In the genomic region with DNA sequence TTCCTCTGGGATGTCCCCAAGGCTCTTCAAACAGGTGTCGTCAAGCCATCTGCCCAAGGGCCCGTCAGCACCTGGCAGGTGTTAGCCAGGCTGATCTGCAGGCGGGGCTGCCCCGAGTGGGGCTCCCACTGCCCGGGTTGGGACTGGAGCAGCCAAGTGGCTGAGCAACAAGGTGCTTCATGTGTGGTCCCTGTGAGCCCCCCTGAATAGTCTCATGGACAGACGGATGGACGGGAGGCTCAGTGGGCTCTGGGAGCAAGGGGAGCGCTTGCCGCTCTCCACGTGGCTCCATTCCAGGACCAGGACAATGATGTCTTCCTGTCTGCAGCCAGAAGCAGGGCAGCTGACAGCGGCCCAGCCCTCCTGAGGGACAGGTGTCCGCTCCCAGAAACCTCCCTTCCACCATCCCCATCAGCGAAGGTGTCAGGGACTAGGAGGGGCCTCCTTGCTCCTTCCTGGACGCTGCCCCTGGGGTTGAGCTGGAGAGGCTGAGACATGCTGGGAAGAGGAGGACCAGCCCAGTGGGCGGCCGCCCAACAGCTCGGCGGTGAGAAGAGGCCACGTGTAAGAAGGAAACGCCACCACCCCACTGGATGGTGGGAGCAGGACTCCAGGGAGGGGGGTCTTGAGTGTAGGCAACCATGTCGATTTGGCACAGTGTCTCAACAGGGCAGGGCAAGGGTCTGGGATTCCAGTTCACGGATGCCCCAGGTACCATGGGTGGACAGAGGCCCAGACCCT, we compare ENCODE assay signal across 20 cellular contexts. TPM values are rescaled to one million over a fixed set of nuclear protein-coding genes. Genes with fewer than 3 reads are reported as not detected.
DNase-seq lines count a peak whose midpoint lies in the region; ATAC-seq, FAIRE-seq and TF ChIP-seq lines count a peak whose summit lies in the region.
"Had no signal": no experiment of that assay in that cellular context is flagged by ENCODE, and none has a peak within 500 bp of the region (broad histone marks: within the 10 kb centered on the region; RNA-seq: fewer than 3 reads in every experiment).

No MANE protein-coding gene starts in this region.

- H2AFZ ChIP-seq in HepG2 (ENCODE audit: low read length): no peak overlapping the region
- H2AFZ ChIP-seq: GM23248 had no signal

- peak in 1 of 2 experiments; percentile 19; a peak in 1 of 4 replicates for TF ChIP-seq POLR2A in HepG2 (IDR thresholded peaks at IDR 0.05; ENCODE audit: insufficient read depth in 1 of 2, low read depth in 2 of 2, low read length in 2 of 2)

- H3K36me3 ChIP-seq in HepG2 (replicated peaks in 1 of 2; ENCODE audit: control insufficient read depth in 1 of 2, insufficient read depth in 2 of 2, low read length in 2 of 2) (no peaks in the 10 kb centered on the region; a peak in 1 of 5 replicates), skeletal muscle tissue (ENCODE audit: control insufficient read depth in 3 of 3, insufficient read depth in 3 of 3, low read length in 3 of 3) (peaks cover 2 to 11% (median 7%) of the 10 kb centered on the region in 3 donors)

- 86% methylated on average over 13 of the region's 22 CpGs for WGBS in HepG2 (ENCODE audit: low lambda C conversion rate)

- no peak for TF ChIP-seq EP300 in HepG2 (IDR thresholded peaks at IDR 0.05; ENCODE audit: low read depth in 2 of 2, low read length in 2 of 2)
- TF ChIP-seq EP300 in HepG2 (CRISPR knock-in tag; IDR thresholded peaks at IDR 0.05; ENCODE audit: borderline replicate concordance): no peak

- H3K4me1 ChIP-seq in HepG2 (ENCODE audit: insufficient read depth, low read length): peaks cover 30% of the 10 kb centered on the region
- peaks cover 71 to 88% (median 75%) of the 10 kb centered on the region in 3 donors for H3K4me1 ChIP-seq in skeletal muscle tissue (ENCODE audit: control insufficient read depth in 3 of 3, insufficient read depth in 3 of 3, low read length in 3 of 3)

- TF ChIP-seq CTCF in HepG2 (CRISPR knock-in tag; IDR thresholded peaks at IDR 0.05): no peak

- no peak overlapping the region for H3K4me2 ChIP-seq in HepG2 (ENCODE audit: low read depth, low read length)
- H3K4me2 ChIP-seq: BLaER1 had no signal

- intact Hi-C loops in activated naive CD4-positive, alpha-beta T cell treated with anti-CD3 and anti-CD28 coated beads for 36 hours (cut with micrococcal nuclease): no loop called here
- intact Hi-C loops in HepG2 (cut with micrococcal nuclease; ENCODE audit: unreplicated experiment): no loop called here

- POLR2A ChIA-PET in HepG2 (lab: Yijun Ruan, JAX): no interaction called here

- H3K27ac Mint-ChIP-seq in activated naive CD4-positive, alpha-beta T cell treated with anti-CD3 and anti-CD28 coated beads, Interleukin-2, amount 50 U/mL, for 72 hours: peak overlapping the region; percentile 9 to 35
- H3K27ac Mint-ChIP-seq in activated naive CD4-positive, alpha-beta T cell treated with anti-CD3 and anti-CD28 coated beads for 36 hours: no peak overlapping the region
- H3K27ac Mint-ChIP-seq in activated T-cell treated with anti-CD3 and anti-CD28 coated beads, Interleukin-2, amount 50 U/mL, for 72 hours: no peak overlapping the region
- H3K27ac Mint-ChIP-seq: CD4-positive, alpha-beta memory T cell had no signal

- no peaks in the 10 kb centered on the region for H3K9me3 Mint-ChIP-seq in activated naive CD4-positive, alpha-beta T cell treated with anti-CD3 and anti-CD28 coated beads, Interleukin-2, amount 50 U/mL, for 72 hours
- H3K9me3 Mint-ChIP-seq in activated naive CD4-positive, alpha-beta T cell treated with anti-CD3 and anti-CD28 coated beads for 36 hours: no peaks in the 10 kb centered on the region
- H3K9me3 Mint-ChIP-seq in activated T-cell treated with anti-CD3 and anti-CD28 coated beads, Interleukin-2, amount 50 U/mL, for 72 hours: no peaks in the 10 kb centered on the region
- H3K9me3 Mint-ChIP-seq: CD14-positive monocyte; CD4-positive, alpha-beta memory T cell had no signal

- no peak overlapping the region for H3K27ac ChIP-seq in HepG2 (ENCODE audit: extremely low read length, insufficient read depth, low read length)
- peak overlapping the region; percentile 90 for H3K27ac ChIP-seq in skeletal muscle tissue (ENCODE audit: low read depth, low read length)
- H3K27ac ChIP-seq: BLaER1, GM23248 had no signal

- H4K20me1 ChIP-seq in HepG2 (ENCODE audit: insufficient read depth, low read length): peaks cover 5% of the 10 kb centered on the region; the same call in 1 of the 2 replicates
- H4K20me1 ChIP-seq: BLaER1 had no signal

- TF ChIP-seq RAD21 in HepG2 (CRISPR knock-in tag; IDR thresholded peaks at IDR 0.05): no peak

- H3K9ac ChIP-seq in HepG2 (ENCODE audit: insufficient read depth, low read depth, low read length): no peak overlapping the region
- peak overlapping the region in 1 of 3 donors; percentile 45 for H3K9ac ChIP-seq in skeletal muscle tissue (ENCODE audit: low read depth in 1 of 3, low read length in 3 of 3)
- H3K9ac ChIP-seq: BLaER1, GM23248 had no signal

- H3K27me3 ChIP-seq in HepG2 (ENCODE audit: control insufficient read depth in 1 of 2, insufficient read depth in 2 of 2, low read length in 2 of 2) (peaks cover 5 to 15% of the 10 kb centered on the region in 2 experiments; a peak in 4 of 5 replicates), skeletal muscle tissue (ENCODE audit: control insufficient read depth in 3 of 3, insufficient read depth in 3 of 3, low read length in 3 of 3) (peaks cover 0 to 23% (median 7%) of the 10 kb centered on the region in 3 donors)
- H3K27me3 ChIP-seq: BLaER1 had no signal

- peaks cover 10% of the 10 kb centered on the region for H3K4me1 Mint-ChIP-seq in activated naive CD4-positive, alpha-beta T cell treated with anti-CD3 and anti-CD28 coated beads for 36 hours (ENCODE audit: low read depth)
- H3K4me1 Mint-ChIP-seq in activated T-cell treated with anti-CD3 and anti-CD28 coated beads, Interleukin-2, amount 50 U/mL, for 72 hours (ENCODE audit: low read depth): peaks cover 10% of the 10 kb centered on the region

- ATAC-seq in activated naive CD4-positive, alpha-beta T cell treated with anti-CD3 and anti-CD28 coated beads, Interleukin-2, amount 50 U/mL, for 72 hours: no peak
- ATAC-seq in HepG2: no peak
- no peak for ATAC-seq in activated T-cell treated with anti-CD3 and anti-CD28 coated beads, Interleukin-2, amount 50 U/mL, for 72 hours (replicated peaks in 1 of 2)

- BruUV-seq in HepG2 (replicated peaks; lab: Mats Ljungman, UMichigan): no TSS peak

- no peak overlapping the region for H3K4me3 Mint-ChIP-seq in activated naive CD4-positive, alpha-beta T cell treated with anti-CD3 and anti-CD28 coated beads for 36 hours
- no peak overlapping the region for H3K4me3 Mint-ChIP-seq in activated T-cell treated with anti-CD3 and anti-CD28 coated beads, Interleukin-2, amount 50 U/mL, for 72 hours
- H3K4me3 Mint-ChIP-seq: CD14-positive monocyte; CD4-positive, alpha-beta memory T cell had no signal

- DNase-seq in activated naive CD4-positive, alpha-beta T cell treated with anti-CD3 and anti-CD28 coated beads, Interleukin-2, amount 50 U/mL, for 72 hours (ENCODE audit: low spot score in 2 of 2): no peak
- DNase-seq in activated naive CD4-positive, alpha-beta T cell treated with anti-CD3 and anti-CD28 coated beads for 36 hours: no peak
- no peak for DNase-seq in HepG2 (ENCODE audit: low spot score)
- DNase-seq in SHP77 (lab: John Stamatoyannopoulos, UW): no peak
- no peak for DNase-seq in activated T-cell treated with anti-CD3 and anti-CD28 coated beads, Interleukin-2, amount 50 U/mL, for 72 hours
- DNase-seq: 8988T; CD4-positive, alpha-beta memory T cell; DMS153; DMS79; GDM1; GM23248; HCEC 1CT had no signal

- in situ Hi-C loops in HepG2 (cut with HindIII; ENCODE audit: extremely low pct_ligation_motif_present, low pct_unique_long_range_greater_than_20kb): no loop called here

- CTCF ChIA-PET in activated naive CD4-positive, alpha-beta T cell treated with anti-CD3 and anti-CD28 coated beads for 36 hours (lab: Charles Lee): no interaction called here
- CTCF ChIA-PET in HepG2 (lab: Yijun Ruan, JAX; ENCODE audit: low intra/inter-chr PET ratio, low total read pairs): no interaction called here

- H3K79me2 ChIP-seq in HepG2 (ENCODE audit: insufficient read depth, low read length): no peaks in the 10 kb centered on the region

- no peaks in the 10 kb centered on the region for H3K36me3 Mint-ChIP-seq in activated naive CD4-positive, alpha-beta T cell treated with anti-CD3 and anti-CD28 coated beads, Interleukin-2, amount 50 U/mL, for 72 hours
- H3K36me3 Mint-ChIP-seq in activated naive CD4-positive, alpha-beta T cell treated with anti-CD3 and anti-CD28 coated beads for 36 hours (ENCODE audit: low read depth): no peaks in the 10 kb centered on the region
- no peaks in the 10 kb centered on the region for H3K36me3 Mint-ChIP-seq in activated T-cell treated with anti-CD3 and anti-CD28 coated beads, Interleukin-2, amount 50 U/mL, for 72 hours (ENCODE audit: insufficient read depth in 2 of 2)

- no peak overlapping the region for H3K4me3 ChIP-seq in HepG2 (replicated peaks in 1 of 3; ENCODE audit: insufficient read depth in 1 of 3, low read depth in 2 of 3, low read length in 3 of 3)
- peak overlapping the region in 1 of 3 donors; percentile 22 for H3K4me3 ChIP-seq in skeletal muscle tissue (ENCODE audit: low read length in 3 of 3)
- H3K4me3 ChIP-seq: BLaER1, GM23248 had no signal

- no peaks in the 10 kb centered on the region for H3K27me3 Mint-ChIP-seq in activated naive CD4-positive, alpha-beta T cell treated with anti-CD3 and anti-CD28 coated beads for 36 hours (ENCODE audit: low read depth)
- no peaks in the 10 kb centered on the region for H3K27me3 Mint-ChIP-seq in activated T-cell treated with anti-CD3 and anti-CD28 coated beads, Interleukin-2, amount 50 U/mL, for 72 hours (ENCODE audit: low read depth)
- H3K27me3 Mint-ChIP-seq: CD4-positive, alpha-beta memory T cell had no signal

- no peak for FAIRE-seq in HepG2 (lab: Jason Lieb, UNC)
- FAIRE-seq: GM12892, GM18507, H54 had no signal

- H3K9me3 ChIP-seq in HepG2 (ENCODE audit: low read length): no peaks in the 10 kb centered on the region
- H3K9me3 ChIP-seq in skeletal muscle tissue (ENCODE audit: control insufficient read depth in 3 of 3, low read length in 3 of 3): no peaks in the 10 kb centered on the region
- H3K9me3 ChIP-seq: BLaER1 had no signal

RNA-seq across cellular contexts. Expression of a gene that starts 9.6 kb away (rescaled TPM):
- total RNA-seq in activated naive CD4-positive, alpha-beta T cell treated with anti-CD3 and anti-CD28 coated beads, Interleukin-2, amount 50 U/mL, for 72 hours: 1 to 10 TPM; 5.4 to 6.4 TPM
- 1 to 10 TPM; 2.9 to 3.0 TPM for total RNA-seq in activated naive CD4-positive, alpha-beta T cell treated with anti-CD3 and anti-CD28 coated beads for 36 hours
- total RNA-seq in HepG2 (2016; rRNA removed; fragmentation: Illumina TruSeq; extraction: Trizol): 0.09 and 0.18 TPM in 2 replicates
- not detected in 2 replicates for total RNA-seq in HepG2 (2016; cell fraction: cytosol; rRNA removed; fragmentation: Illumina TruSeq; extraction: Trizol; ENCODE audit: low read depth)
- total RNA-seq in HepG2 (2016; cell fraction: insoluble cytoplasmic fraction; rRNA removed; fragmentation: Illumina TruSeq; extraction: Trizol): 0.13 and 0.17 TPM in 2 replicates
- 0.12 TPM in 1 of 2 replicates, not detected in the other for total RNA-seq in HepG2 (2016; cell fraction: membrane; rRNA removed; fragmentation: Illumina TruSeq; extraction: Trizol)
- not detected in 2 replicates for total RNA-seq in HepG2 (2016; cell fraction: nucleus; rRNA removed; fragmentation: Illumina TruSeq; extraction: Trizol)
- polyA plus RNA-seq in HepG2 (2011; rRNA removed): 0.18 and 0.40 TPM in 2 replicates
- polyA plus RNA-seq in HepG2 (2011; cell fraction: cytosol; rRNA removed): 0.18 and 0.44 TPM in 2 replicates
- 0.35 and 0.64 TPM in 2 replicates for polyA plus RNA-seq in HepG2 (2011; cell fraction: nucleus; rRNA removed)
- 0.40 and 0.47 TPM in 2 replicates for polyA plus RNA-seq in HepG2 (2012)
- 0.08 TPM in 1 of 2 replicates, not detected in the other for polyA plus RNA-seq in HepG2 (2016; cell fraction: cytosol; fragmentation: Illumina TruSeq; extraction: Trizol; ENCODE audit: low read depth)
- 0.26 TPM in 1 of 2 replicates, not detected in the other for polyA plus RNA-seq in HepG2 (2016; cell fraction: insoluble cytoplasmic fraction; fragmentation: Illumina TruSeq; extraction: Trizol; ENCODE audit: low read depth)
- 0.15 and 0.21 TPM in 2 replicates for polyA plus RNA-seq in HepG2 (2016; cell fraction: membrane; fragmentation: Illumina TruSeq; extraction: Trizol; ENCODE audit: low read depth)
- polyA plus RNA-seq in HepG2 (2016; cell fraction: nucleus; fragmentation: Illumina TruSeq; extraction: Trizol; ENCODE audit: insufficient read depth, low read depth): 0.27 TPM in 1 of 2 replicates, not detected in the other
- polyA minus RNA-seq in HepG2 (2011; rRNA and poly(A)+ RNA removed; ENCODE audit: low replicate concordance): 0.84 TPM in 1 of 2 replicates, not detected in the other
- polyA minus RNA-seq in HepG2 (2011; cell fraction: cytosol; rRNA and poly(A)+ RNA removed): not detected in 2 replicates
- not detected in 2 replicates for polyA minus RNA-seq in HepG2 (2011; cell fraction: nucleus; rRNA and poly(A)+ RNA removed)
- 8.4 TPM for total RNA-seq in skeletal muscle tissue
- total RNA-seq in activated T-cell treated with anti-CD3 and anti-CD28 coated beads, Interleukin-2, amount 50 U/mL, for 72 hours: 10 to 100 TPM in 1 of 2 donors, 1 to 10 TPM in 1; 8.4 to 10.5 TPM
- total RNA-seq: A673, Daoy, GM23248 had no signal

RNA-seq across cellular contexts. Expression of a gene that starts 13.8 kb away (rescaled TPM):
- 10 to 100 TPM; 91.6 to 96.1 TPM for total RNA-seq in activated naive CD4-positive, alpha-beta T cell treated with anti-CD3 and anti-CD28 coated beads, Interleukin-2, amount 50 U/mL, for 72 hours
- total RNA-seq in activated naive CD4-positive, alpha-beta T cell treated with anti-CD3 and anti-CD28 coated beads for 36 hours: 10 to 100 TPM; 90.5 to 96.8 TPM
- total RNA-seq in HepG2 (2016; rRNA removed; fragmentation: Illumina TruSeq; extraction: Trizol) (128 and 187 TPM in 2 replicates), skeletal muscle tissue (14.1 TPM)
- total RNA-seq in HepG2 (2016; cell fraction: cytosol; rRNA removed; fragmentation: Illumina TruSeq; extraction: Trizol; ENCODE audit: low read depth): 86.8 and 92.1 TPM in 2 replicates
- 110 and 194 TPM in 2 replicates for total RNA-seq in HepG2 (2016; cell fraction: insoluble cytoplasmic fraction; rRNA removed; fragmentation: Illumina TruSeq; extraction: Trizol)
- 93.3 and 93.5 TPM in 2 replicates for total RNA-seq in HepG2 (2016; cell fraction: membrane; rRNA removed; fragmentation: Illumina TruSeq; extraction: Trizol)
- total RNA-seq in HepG2 (2016; cell fraction: nucleus; rRNA removed; fragmentation: Illumina TruSeq; extraction: Trizol): 150 and 173 TPM in 2 replicates
- polyA plus RNA-seq in HepG2 (2011; rRNA removed): 28.1 and 68.9 TPM in 2 replicates
- polyA plus RNA-seq in HepG2 (2011; cell fraction: cytosol; rRNA removed): 33.1 and 34.9 TPM in 2 replicates
- 340 and 407 TPM in 2 replicates for polyA plus RNA-seq in HepG2 (2011; cell fraction: nucleus; rRNA removed)
- polyA plus RNA-seq in HepG2 (2012): 81.3 and 104 TPM in 2 replicates
- polyA plus RNA-seq in HepG2 (2016; cell fraction: cytosol; fragmentation: Illumina TruSeq; extraction: Trizol; ENCODE audit: low read depth): 49.5 and 55.8 TPM in 2 replicates
- polyA plus RNA-seq in HepG2 (2016; cell fraction: insoluble cytoplasmic fraction; fragmentation: Illumina TruSeq; extraction: Trizol; ENCODE audit: low read depth): 117 and 128 TPM in 2 replicates
- polyA plus RNA-seq in HepG2 (2016; cell fraction: membrane; fragmentation: Illumina TruSeq; extraction: Trizol; ENCODE audit: low read depth): 64.4 TPM in 2 replicates
- 435 and 459 TPM in 2 replicates for polyA plus RNA-seq in HepG2 (2016; cell fraction: nucleus; fragmentation: Illumina TruSeq; extraction: Trizol; ENCODE audit: insufficient read depth, low read depth)
- 8.9 and 43.8 TPM in 2 replicates for polyA minus RNA-seq in HepG2 (2011; rRNA and poly(A)+ RNA removed; ENCODE audit: low replicate concordance)
- 24.2 and 37.5 TPM in 2 replicates for polyA minus RNA-seq in HepG2 (2011; cell fraction: cytosol; rRNA and poly(A)+ RNA removed)
- 34.4 and 55.3 TPM in 2 replicates for polyA minus RNA-seq in HepG2 (2011; cell fraction: nucleus; rRNA and poly(A)+ RNA removed)
- 10 to 100 TPM; 64.5 to 80.5 TPM for total RNA-seq in activated T-cell treated with anti-CD3 and anti-CD28 coated beads, Interleukin-2, amount 50 U/mL, for 72 hours

RNA-seq across cellular contexts. Expression of a gene that starts 25.8 kb away (rescaled TPM):
- 100 to 1,000 TPM; 112 to 267 TPM for total RNA-seq in activated naive CD4-positive, alpha-beta T cell treated with anti-CD3 and anti-CD28 coated beads, Interleukin-2, amount 50 U/mL, for 72 hours
- total RNA-seq in activated naive CD4-positive, alpha-beta T cell treated with anti-CD3 and anti-CD28 coated beads for 36 hours: 100 to 1,000 TPM; 167 to 180 TPM
- total RNA-seq in HepG2 (2016; rRNA removed; fragmentation: Illumina TruSeq; extraction: Trizol): 84.2 and 250 TPM in 2 replicates
- total RNA-seq in HepG2 (2016; cell fraction: cytosol; rRNA removed; fragmentation: Illumina TruSeq; extraction: Trizol; ENCODE audit: low read depth): 92.1 and 114 TPM in 2 replicates
- 90.4 and 246 TPM in 2 replicates for total RNA-seq in HepG2 (2016; cell fraction: insoluble cytoplasmic fraction; rRNA removed; fragmentation: Illumina TruSeq; extraction: Trizol)
- total RNA-seq in HepG2 (2016; cell fraction: membrane; rRNA removed; fragmentation: Illumina TruSeq; extraction: Trizol): 55.3 and 74.3 TPM in 2 replicates
- 170 and 197 TPM in 2 replicates for total RNA-seq in HepG2 (2016; cell fraction: nucleus; rRNA removed; fragmentation: Illumina TruSeq; extraction: Trizol)
- 196 and 258 TPM in 2 replicates for polyA plus RNA-seq in HepG2 (2011; rRNA removed)
- 338 and 484 TPM in 2 replicates for polyA plus RNA-seq in HepG2 (2011; cell fraction: cytosol; rRNA removed)
- 620 and 660 TPM in 2 replicates for polyA plus RNA-seq in HepG2 (2011; cell fraction: nucleus; rRNA removed)
- 207 and 213 TPM in 2 replicates for polyA plus RNA-seq in HepG2 (2012)
- polyA plus RNA-seq in HepG2 (2016; cell fraction: cytosol; fragmentation: Illumina TruSeq; extraction: Trizol; ENCODE audit: low read depth): 111 and 128 TPM in 2 replicates
- polyA plus RNA-seq in HepG2 (2016; cell fraction: insoluble cytoplasmic fraction; fragmentation: Illumina TruSeq; extraction: Trizol; ENCODE audit: low read depth): 97.6 and 108 TPM in 2 replicates
- polyA plus RNA-seq in HepG2 (2016; cell fraction: membrane; fragmentation: Illumina TruSeq; extraction: Trizol; ENCODE audit: low read depth): 58.9 and 66.6 TPM in 2 replicates
- 462 and 471 TPM in 2 replicates for polyA plus RNA-seq in HepG2 (2016; cell fraction: nucleus; fragmentation: Illumina TruSeq; extraction: Trizol; ENCODE audit: insufficient read depth, low read depth)
- polyA minus RNA-seq in HepG2 (2011; rRNA and poly(A)+ RNA removed; ENCODE audit: low replicate concordance): 170 and 432 TPM in 2 replicates
- 173 and 183 TPM in 2 replicates for polyA minus RNA-seq in HepG2 (2011; cell fraction: cytosol; rRNA and poly(A)+ RNA removed)
- 79.1 and 82.6 TPM in 2 replicates for polyA minus RNA-seq in HepG2 (2011; cell fraction: nucleus; rRNA and poly(A)+ RNA removed)
- 90.8 TPM for total RNA-seq in skeletal muscle tissue
- 100 to 1,000 TPM; 199 to 318 TPM for total RNA-seq in activated T-cell treated with anti-CD3 and anti-CD28 coated beads, Interleukin-2, amount 50 U/mL, for 72 hours

RNA-seq across cellular contexts. Expression of a gene that starts 29.5 kb away (rescaled TPM):
- total RNA-seq in activated naive CD4-positive, alpha-beta T cell treated with anti-CD3 and anti-CD28 coated beads, Interleukin-2, amount 50 U/mL, for 72 hours: 10 to 100 TPM; 47.5 to 82.5 TPM
- 10 to 100 TPM; 33.6 to 35.3 TPM for total RNA-seq in activated naive CD4-positive, alpha-beta T cell treated with anti-CD3 and anti-CD28 coated beads for 36 hours
- total RNA-seq in HepG2 (2016; rRNA removed; fragmentation: Illumina TruSeq; extraction: Trizol): 15.1 and 23.0 TPM in 2 replicates
- total RNA-seq in HepG2 (2016; cell fraction: cytosol; rRNA removed; fragmentation: Illumina TruSeq; extraction: Trizol; ENCODE audit: low read depth): 36.0 and 37.2 TPM in 2 replicates
- 17.3 and 23.3 TPM in 2 replicates for total RNA-seq in HepG2 (2016; cell fraction: insoluble cytoplasmic fraction; rRNA removed; fragmentation: Illumina TruSeq; extraction: Trizol)
- 41.6 and 45.9 TPM in 2 replicates for total RNA-seq in HepG2 (2016; cell fraction: membrane; rRNA removed; fragmentation: Illumina TruSeq; extraction: Trizol)
- 14.0 and 14.1 TPM in 2 replicates for total RNA-seq in HepG2 (2016; cell fraction: nucleus; rRNA removed; fragmentation: Illumina TruSeq; extraction: Trizol)
- 21.4 and 26.2 TPM in 2 replicates for polyA plus RNA-seq in HepG2 (2011; rRNA removed)
- 14.8 and 24.4 TPM in 2 replicates for polyA plus RNA-seq in HepG2 (2011; cell fraction: cytosol; rRNA removed)
- 83.8 and 91.3 TPM in 2 replicates for polyA plus RNA-seq in HepG2 (2011; cell fraction: nucleus; rRNA removed)
- polyA plus RNA-seq in HepG2 (2012): 12.2 and 16.1 TPM in 2 replicates
- polyA plus RNA-seq in HepG2 (2016; cell fraction: cytosol; fragmentation: Illumina TruSeq; extraction: Trizol; ENCODE audit: low read depth): 22.9 and 25.4 TPM in 2 replicates
- polyA plus RNA-seq in HepG2 (2016; cell fraction: insoluble cytoplasmic fraction; fragmentation: Illumina TruSeq; extraction: Trizol; ENCODE audit: low read depth): 19.2 and 20.2 TPM in 2 replicates
- 32.0 and 34.1 TPM in 2 replicates for polyA plus RNA-seq in HepG2 (2016; cell fraction: membrane; fragmentation: Illumina TruSeq; extraction: Trizol; ENCODE audit: low read depth)
- 36.7 and 43.4 TPM in 2 replicates for polyA plus RNA-seq in HepG2 (2016; cell fraction: nucleus; fragmentation: Illumina TruSeq; extraction: Trizol; ENCODE audit: insufficient read depth, low read depth)
- 11.5 and 25.6 TPM in 2 replicates for polyA minus RNA-seq in HepG2 (2011; rRNA and poly(A)+ RNA removed; ENCODE audit: low replicate concordance)
- 12.9 and 17.8 TPM in 2 replicates for polyA minus RNA-seq in HepG2 (2011; cell fraction: cytosol; rRNA and poly(A)+ RNA removed)
- polyA minus RNA-seq in HepG2 (2011; cell fraction: nucleus; rRNA and poly(A)+ RNA removed): 14.2 and 18.7 TPM in 2 replicates
- 12.0 TPM for total RNA-seq in skeletal muscle tissue
- total RNA-seq in activated T-cell treated with anti-CD3 and anti-CD28 coated beads, Interleukin-2, amount 50 U/mL, for 72 hours: 10 to 100 TPM; 58.6 to 64.5 TPM

RNA-seq across cellular contexts. Expression of a gene that starts 29.6 kb away (rescaled TPM):
- 10 to 100 TPM; 32.2 to 35.5 TPM for total RNA-seq in activated naive CD4-positive, alpha-beta T cell treated with anti-CD3 and anti-CD28 coated beads, Interleukin-2, amount 50 U/mL, for 72 hours
- total RNA-seq in activated naive CD4-positive, alpha-beta T cell treated with anti-CD3 and anti-CD28 coated beads for 36 hours: 10 to 100 TPM; 46.1 to 48.1 TPM
- total RNA-seq in HepG2 (2016; rRNA removed; fragmentation: Illumina TruSeq; extraction: Trizol) (21.9 TPM in 2 replicates), skeletal muscle tissue (10.4 TPM)
- 11.4 and 12.8 TPM in 2 replicates for total RNA-seq in HepG2 (2016; cell fraction: cytosol; rRNA removed; fragmentation: Illumina TruSeq; extraction: Trizol; ENCODE audit: low read depth)
- 16.8 and 22.4 TPM in 2 replicates for total RNA-seq in HepG2 (2016; cell fraction: insoluble cytoplasmic fraction; rRNA removed; fragmentation: Illumina TruSeq; extraction: Trizol)
- total RNA-seq in HepG2 (2016; cell fraction: membrane; rRNA removed; fragmentation: Illumina TruSeq; extraction: Trizol): 13.8 and 15.9 TPM in 2 replicates
- 16.7 and 17.2 TPM in 2 replicates for total RNA-seq in HepG2 (2016; cell fraction: nucleus; rRNA removed; fragmentation: Illumina TruSeq; extraction: Trizol)
- 13.3 and 18.5 TPM in 2 replicates for polyA plus RNA-seq in HepG2 (2011; rRNA removed)
- 11.8 and 19.4 TPM in 2 replicates for polyA plus RNA-seq in HepG2 (2011; cell fraction: cytosol; rRNA removed)
- 63.3 and 73.6 TPM in 2 replicates for polyA plus RNA-seq in HepG2 (2011; cell fraction: nucleus; rRNA removed)
- 11.6 and 15.1 TPM in 2 replicates for polyA plus RNA-seq in HepG2 (2012)
- 12.4 and 16.5 TPM in 2 replicates for polyA plus RNA-seq in HepG2 (2016; cell fraction: cytosol; fragmentation: Illumina TruSeq; extraction: Trizol; ENCODE audit: low read depth)
- 20.9 and 22.4 TPM in 2 replicates for polyA plus RNA-seq in HepG2 (2016; cell fraction: insoluble cytoplasmic fraction; fragmentation: Illumina TruSeq; extraction: Trizol; ENCODE audit: low read depth)
- polyA plus RNA-seq in HepG2 (2016; cell fraction: membrane; fragmentation: Illumina TruSeq; extraction: Trizol; ENCODE audit: low read depth): 13.3 and 14.9 TPM in 2 replicates
- polyA plus RNA-seq in HepG2 (2016; cell fraction: nucleus; fragmentation: Illumina TruSeq; extraction: Trizol; ENCODE audit: insufficient read depth, low read depth): 39.4 and 44.9 TPM in 2 replicates
- polyA minus RNA-seq in HepG2 (2011; rRNA and poly(A)+ RNA removed; ENCODE audit: low replicate concordance): 23.1 and 25.7 TPM in 2 replicates
- polyA minus RNA-seq in HepG2 (2011; cell fraction: cytosol; rRNA and poly(A)+ RNA removed): 15.2 and 18.6 TPM in 2 replicates
- polyA minus RNA-seq in HepG2 (2011; cell fraction: nucleus; rRNA and poly(A)+ RNA removed): 19.3 and 20.7 TPM in 2 replicates
- total RNA-seq in activated T-cell treated with anti-CD3 and anti-CD28 coated beads, Interleukin-2, amount 50 U/mL, for 72 hours: 10 to 100 TPM; 25.9 to 34.9 TPM

Comparison
In these comparisons a context has a peak if more than half of its experiments do, and no peak if none do; other contexts are left out.
1. H3K27ac Mint-ChIP-seq: peak in activated naive CD4-positive, alpha-beta T cell treated with anti-CD3 and anti-CD28 coated beads, Interleukin-2, amount 50 U/mL, for 72 hours (2 of 2); none in activated naive CD4-positive, alpha-beta T cell treated with anti-CD3 and anti-CD28 coated beads for 36 hours (single experiment) and activated T-cell treated with anti-CD3 and anti-CD28 coated beads, Interleukin-2, amount 50 U/mL, for 72 hours (single experiment).